In the genomic region with DNA sequence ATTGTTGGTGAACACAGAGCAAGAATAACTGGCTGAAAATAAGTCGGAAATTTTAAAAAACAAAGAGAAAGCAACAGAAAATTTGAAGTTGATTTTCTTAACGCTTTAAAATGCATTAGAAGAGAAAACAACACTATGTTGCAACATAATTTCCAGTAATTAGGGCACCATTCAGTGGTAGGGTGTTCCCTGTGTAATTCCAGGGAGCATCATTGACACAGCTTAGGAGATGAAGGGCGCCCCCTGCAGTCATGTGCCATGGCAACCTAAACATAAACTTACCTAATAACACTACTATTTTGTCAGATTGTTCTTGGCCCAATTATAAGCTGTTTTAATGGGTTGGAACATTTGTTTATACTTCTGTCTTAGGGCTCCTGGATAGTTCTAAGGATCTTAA, we compare ENCODE assay signal across 10 cellular contexts.
DNase-seq lines count a peak whose midpoint lies in the region; ATAC-seq and TF ChIP-seq lines count a peak whose summit lies in the region.
"Had no signal": no experiment of that assay in that cellular context is flagged by ENCODE, and none has a peak within 500 bp of the region (broad histone marks: within the 10 kb centered on the region; RNA-seq: fewer than 3 reads in every experiment).

No MANE protein-coding gene starts in this region.

- peak overlapping the region; percentile 10 to 52 for H3K27ac ChIP-seq in coronary artery
- H3K27ac ChIP-seq in CD8-positive, alpha-beta T cell (ENCODE audit: low read depth, low read length), result no peak overlapping the region
- H3K27ac ChIP-seq: neutrophil had no signal

- ATAC-seq in mucosa of descending colon, result peak; percentile 40
- ATAC-seq in HG03378 (IDR thresholded peaks at IDR 0.05; ENCODE audit: unreplicated experiment), result no peak
- ATAC-seq in CD8-positive, alpha-beta T cell, result no peak
- no peak for ATAC-seq in HG02623 (IDR thresholded peaks at IDR 0.05; ENCODE audit: unreplicated experiment)

- H3K36me3 Mint-ChIP-seq in CD8-positive, alpha-beta T cell, result no peaks in the 10 kb centered on the region

- no peak overlapping the region for H3K27ac Mint-ChIP-seq in CD8-positive, alpha-beta T cell
- H3K27ac Mint-ChIP-seq: T-helper 1 cell treated with Interleukin-12 subunit alpha and Interleukin-12 subunit beta and Interleukin-4 antibody, amounts not matched to agents 30 μg/mL and 1 μg/mL, for 36 hours had no signal

- H3K27me3 ChIP-seq in CD8-positive, alpha-beta T cell (ENCODE audit: insufficient read depth, low read length), result no peaks in the 10 kb centered on the region
- H3K27me3 ChIP-seq: neutrophil had no signal

- POLR2A ChIA-PET in CD8-positive, alpha-beta T cell (lab: Charles Lee), result no interaction called here

- CTCF ChIA-PET in CD8-positive, alpha-beta T cell (lab: Charles Lee), result interaction anchor here (0.6 kb wide), 1 partner anchor 87 kb away, joined by 3 read pairs; no protein-coding TSS in a partner anchor

- H3K4me3 ChIP-seq in coronary artery (peak overlapping the region; percentile 43), mucosa of descending colon (no peak overlapping the region)
- H3K4me3 ChIP-seq in CD8-positive, alpha-beta T cell (ENCODE audit: low read depth, low read length), result no peak overlapping the region

- no peaks in the 10 kb centered on the region for H3K9me3 Mint-ChIP-seq in CD8-positive, alpha-beta T cell
- H3K9me3 Mint-ChIP-seq: T-helper 1 cell treated with Interleukin-12 subunit alpha and Interleukin-12 subunit beta and Interleukin-4 antibody, amounts not matched to agents 30 μg/mL and 1 μg/mL, for 36 hours had no signal

- no peak overlapping the region for H3K4me3 Mint-ChIP-seq in CD8-positive, alpha-beta T cell
- H3K4me3 Mint-ChIP-seq: T-helper 1 cell treated with Interleukin-12 subunit alpha and Interleukin-12 subunit beta and Interleukin-4 antibody, amounts not matched to agents 30 μg/mL and 1 μg/mL, for 36 hours had no signal

- intact Hi-C loops in mucosa of descending colon (cut with DNase I, micrococcal nuclease), result no loop called here
- intact Hi-C loops in CD8-positive, alpha-beta T cell (cut with DNase I, micrococcal nuclease), result no loop called here

- DNase-seq in MV-4-11 (lab: John Stamatoyannopoulos, UW), result peak; percentile 13
- no peak for DNase-seq in coronary artery (ENCODE audit: low spot score)
- DNase-seq in mucosa of descending colon, result peak in 2 of 3 donors; percentile 53 to 63
- DNase-seq in NCI-H526 treated with DMSO at 0.1 percent for 48 hours (lab: John Stamatoyannopoulos, UW), result no peak
- no peak for DNase-seq in CD8-positive, alpha-beta T cell

- H3K27me3 Mint-ChIP-seq in CD8-positive, alpha-beta T cell (ENCODE audit: low read depth), result peaks cover 2% of the 10 kb centered on the region

- TF ChIP-seq CTCF in GM12872 (IDR thresholded peaks at IDR 0.05; ENCODE audit: insufficient read depth, low read depth, low read length) (peak; percentile 37; the same call in 2 of the 3 replicates), coronary artery (IDR thresholded peaks at IDR 0.05) (no peak), mucosa of descending colon (IDR thresholded peaks at IDR 0.05) (no peak)
- no peak for TF ChIP-seq CTCF in CD8-positive, alpha-beta T cell (IDR thresholded peaks at IDR 0.05)

- no peaks in the 10 kb centered on the region for H3K36me3 ChIP-seq in mucosa of descending colon (ENCODE audit: low read depth)
- no peaks in the 10 kb centered on the region for H3K36me3 ChIP-seq in CD8-positive, alpha-beta T cell (ENCODE audit: insufficient read depth, low read length)
- H3K36me3 ChIP-seq: neutrophil had no signal

- no peaks in the 10 kb centered on the region for H3K4me1 ChIP-seq in mucosa of descending colon (ENCODE audit: low read depth)
- H3K4me1 ChIP-seq in CD8-positive, alpha-beta T cell (ENCODE audit: insufficient read depth, low read length), result no peaks in the 10 kb centered on the region

- peaks cover 5% of the 10 kb centered on the region for H3K4me1 Mint-ChIP-seq in CD8-positive, alpha-beta T cell (ENCODE audit: low read depth)

- no peaks in the 10 kb centered on the region for H3K9me3 ChIP-seq in mucosa of descending colon
- no peaks in the 10 kb centered on the region for H3K9me3 ChIP-seq in CD8-positive, alpha-beta T cell (ENCODE audit: low read length)
- H3K9me3 ChIP-seq: neutrophil had no signal

Comparison
In these comparisons a context has a peak if more than half of its experiments do, and no peak if none do; other contexts are left out.
1. DNase-seq: peak in MV-4-11 (single experiment) and mucosa of descending colon (2 of 3); none in coronary artery (single experiment), NCI-H526 treated with DMSO at 0.1 percent for 48 hours (single experiment) and CD8-positive, alpha-beta T cell (0 of 7).